In genomic region chr11:47235163-47235562, GRCh38 we compare ENCODE assay signal across 1 cellular context.
TF ChIP-seq lines count a peak whose summit lies in the region.

No MANE protein-coding gene starts in this region.

TF ChIP-seq in A549, 52 proteins besides CTCF, POLR2A, EP300 and RAD21 (continued from another document):
- no peak for TF ChIP-seq PBX3 (IDR thresholded peaks at IDR 0.05)
- no peak for TF ChIP-seq SMC3 (IDR thresholded peaks at IDR 0.05)
- no peak for TF ChIP-seq KDM5A (IDR thresholded peaks at IDR 0.05)
- no peak for TF ChIP-seq NPAS2 (CRISPR knock-in tag; IDR thresholded peaks at IDR 0.05; ENCODE audit: borderline replicate concordance)
- TF ChIP-seq BCL3 (IDR thresholded peaks at IDR 0.05) = no peak
- no peak for TF ChIP-seq MAFK (IDR thresholded peaks at IDR 0.05; ENCODE audit: partially characterized antibody)
- no peak for TF ChIP-seq RARB (CRISPR knock-in tag; IDR thresholded peaks at IDR 0.05)
- no peak for TF ChIP-seq MAX (IDR thresholded peaks at IDR 0.05)
TF ChIP-seq in A549: peak in this region for 0.
